ENCODE assay signal across 11 cellular contexts in genomic region chr13:29702912-29703351, GRCh38.
A peak's percentile ranks its signal among the peaks of the same experiment; 100 is the strongest.
DNase-seq lines count a peak whose midpoint lies in the region; ATAC-seq, FAIRE-seq and TF ChIP-seq lines count a peak whose summit lies in the region.
"Had no signal": no experiment of that assay in that cellular context is flagged by ENCODE, and none has a peak within 500 bp of the region (broad histone marks: within the 10 kb centered on the region; RNA-seq: fewer than 3 reads in every experiment).

No MANE protein-coding gene starts in this region.

- peak; percentile 39 for ATAC-seq in omental fat pad (ENCODE audit: low FRiP score)
- no peak for ATAC-seq in GM18858 (IDR thresholded peaks at IDR 0.05; ENCODE audit: unreplicated experiment)
- no peak for ATAC-seq in HG03354 (IDR thresholded peaks at IDR 0.05; ENCODE audit: poor library complexity, severe bottlenecking, unreplicated experiment)

- DNase-seq in ELR (ENCODE audit: low read depth) = peak; percentile 98
- DNase-seq in RCC 7860 (ENCODE audit: low spot score) = peak; percentile 57
- peak; percentile 77 for DNase-seq in fibroblast of gingiva (ENCODE audit: low read depth)
- no peak for DNase-seq in omental fat pad (ENCODE audit: low spot score)
- no peak for DNase-seq in NCI-H446 treated with DMSO at 0.1 percent for 48 hours (lab: John Stamatoyannopoulos, UW)
- no peak for DNase-seq in activated gamma-delta T cell (lab: John Stamatoyannopoulos, UW)
- DNase-seq: DMS 273 treated with DMSO at 0.1 percent for 48 hours, OCI-M1 had no signal

- FAIRE-seq in RCC 7860 (lab: Jason Lieb, UNC) = no peak
- FAIRE-seq: endometrium had no signal

- no peak for TF ChIP-seq CTCF in omental fat pad (IDR thresholded peaks at IDR 0.05)

Comparison
In these comparisons a context has a peak if more than half of its experiments do, and no peak if none do; other contexts are left out.
1. DNase-seq: peak in ELR (single experiment), RCC 7860 (single experiment) and fibroblast of gingiva (single experiment); none in omental fat pad (single experiment), NCI-H446 treated with DMSO at 0.1 percent for 48 hours (single experiment) and activated gamma-delta T cell (single experiment).